Comparison of ENCODE assay signal across 1 cellular context in genomic region chr1:168341576-168341975, GRCh38.
TF ChIP-seq lines count a peak whose summit lies in the region.

No MANE protein-coding gene starts in this region.

TF ChIP-seq in GM12878, 131 proteins besides CTCF, POLR2A, EP300 and RAD21 (continued from another document):
- no peak for TF ChIP-seq E2F8 (IDR thresholded peaks at IDR 0.05; ENCODE audit: low read depth, partially characterized antibody)
- TF ChIP-seq NFXL1 (IDR thresholded peaks at IDR 0.05; ENCODE audit: borderline replicate concordance) = no peak
- no peak for TF ChIP-seq MTA2 (IDR thresholded peaks at IDR 0.05; ENCODE audit: low read depth)
- no peak for TF ChIP-seq SREBF2 (IDR thresholded peaks at IDR 0.05; ENCODE audit: low read length)
- no peak for TF ChIP-seq TCF7 (IDR thresholded peaks at IDR 0.05; ENCODE audit: borderline replicate concordance)
- TF ChIP-seq, protein P1, sequence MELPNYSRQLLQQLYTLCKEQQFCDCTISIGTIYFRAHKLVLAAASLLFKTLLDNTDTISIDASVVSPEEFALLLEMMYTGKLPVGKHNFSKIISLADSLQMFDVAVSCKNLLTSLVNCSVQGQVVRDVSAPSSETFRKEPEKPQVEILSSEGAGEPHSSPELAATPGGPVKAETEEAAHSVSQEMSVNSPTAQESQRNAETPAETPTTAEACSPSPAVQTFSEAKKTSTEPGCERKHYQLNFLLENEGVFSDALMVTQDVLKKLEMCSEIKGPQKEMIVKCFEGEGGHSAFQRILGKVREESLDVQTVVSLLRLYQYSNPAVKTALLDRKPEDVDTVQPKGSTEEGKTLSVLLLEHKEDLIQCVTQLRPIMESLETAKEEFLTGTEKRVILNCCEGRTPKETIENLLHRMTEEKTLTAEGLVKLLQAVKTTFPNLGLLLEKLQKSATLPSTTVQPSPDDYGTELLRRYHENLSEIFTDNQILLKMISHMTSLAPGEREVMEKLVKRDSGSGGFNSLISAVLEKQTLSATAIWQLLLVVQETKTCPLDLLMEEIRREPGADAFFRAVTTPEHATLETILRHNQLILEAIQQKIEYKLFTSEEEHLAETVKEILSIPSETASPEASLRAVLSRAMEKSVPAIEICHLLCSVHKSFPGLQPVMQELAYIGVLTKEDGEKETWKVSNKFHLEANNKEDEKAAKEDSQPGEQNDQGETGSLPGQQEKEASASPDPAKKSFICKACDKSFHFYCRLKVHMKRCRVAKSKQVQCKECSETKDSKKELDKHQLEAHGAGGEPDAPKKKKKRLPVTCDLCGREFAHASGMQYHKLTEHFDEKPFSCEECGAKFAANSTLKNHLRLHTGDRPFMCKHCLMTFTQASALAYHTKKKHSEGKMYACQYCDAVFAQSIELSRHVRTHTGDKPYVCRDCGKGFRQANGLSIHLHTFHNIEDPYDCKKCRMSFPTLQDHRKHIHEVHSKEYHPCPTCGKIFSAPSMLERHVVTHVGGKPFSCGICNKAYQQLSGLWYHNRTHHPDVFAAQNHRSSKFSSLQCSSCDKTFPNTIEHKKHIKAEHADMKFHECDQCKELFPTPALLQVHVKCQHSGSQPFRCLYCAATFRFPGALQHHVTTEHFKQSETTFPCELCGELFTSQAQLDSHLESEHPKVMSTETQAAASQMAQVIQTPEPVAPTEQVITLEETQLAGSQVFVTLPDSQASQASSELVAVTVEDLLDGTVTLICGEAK (IDR thresholded peaks at IDR 0.05; ENCODE audit: borderline replicate concordance) = no peak
- no peak for TF ChIP-seq EZH2 (IDR thresholded peaks at IDR 0.05; ENCODE audit: borderline replicate concordance, control insufficient read depth, low read depth, low read length)
- no peak for TF ChIP-seq STAT1 (conservative IDR thresholded peaks at IDR 0.05)
- TF ChIP-seq TCF12 (IDR thresholded peaks at IDR 0.05; ENCODE audit: low read depth, low read length) = no peak
- TF ChIP-seq, protein P2, sequence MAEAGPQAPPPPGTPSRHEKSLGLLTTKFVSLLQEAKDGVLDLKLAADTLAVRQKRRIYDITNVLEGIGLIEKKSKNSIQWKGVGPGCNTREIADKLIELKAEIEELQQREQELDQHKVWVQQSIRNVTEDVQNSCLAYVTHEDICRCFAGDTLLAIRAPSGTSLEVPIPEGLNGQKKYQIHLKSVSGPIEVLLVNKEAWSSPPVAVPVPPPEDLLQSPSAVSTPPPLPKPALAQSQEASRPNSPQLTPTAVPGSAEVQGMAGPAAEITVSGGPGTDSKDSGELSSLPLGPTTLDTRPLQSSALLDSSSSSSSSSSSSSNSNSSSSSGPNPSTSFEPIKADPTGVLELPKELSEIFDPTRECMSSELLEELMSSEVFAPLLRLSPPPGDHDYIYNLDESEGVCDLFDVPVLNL (IDR thresholded peaks at IDR 0.05; ENCODE audit: low read depth, low read length) = no peak
- TF ChIP-seq TARDBP (IDR thresholded peaks at IDR 0.05; ENCODE audit: borderline replicate concordance) = no peak
